1 cellular context compared by ENCODE assay signal in the genomic region with DNA sequence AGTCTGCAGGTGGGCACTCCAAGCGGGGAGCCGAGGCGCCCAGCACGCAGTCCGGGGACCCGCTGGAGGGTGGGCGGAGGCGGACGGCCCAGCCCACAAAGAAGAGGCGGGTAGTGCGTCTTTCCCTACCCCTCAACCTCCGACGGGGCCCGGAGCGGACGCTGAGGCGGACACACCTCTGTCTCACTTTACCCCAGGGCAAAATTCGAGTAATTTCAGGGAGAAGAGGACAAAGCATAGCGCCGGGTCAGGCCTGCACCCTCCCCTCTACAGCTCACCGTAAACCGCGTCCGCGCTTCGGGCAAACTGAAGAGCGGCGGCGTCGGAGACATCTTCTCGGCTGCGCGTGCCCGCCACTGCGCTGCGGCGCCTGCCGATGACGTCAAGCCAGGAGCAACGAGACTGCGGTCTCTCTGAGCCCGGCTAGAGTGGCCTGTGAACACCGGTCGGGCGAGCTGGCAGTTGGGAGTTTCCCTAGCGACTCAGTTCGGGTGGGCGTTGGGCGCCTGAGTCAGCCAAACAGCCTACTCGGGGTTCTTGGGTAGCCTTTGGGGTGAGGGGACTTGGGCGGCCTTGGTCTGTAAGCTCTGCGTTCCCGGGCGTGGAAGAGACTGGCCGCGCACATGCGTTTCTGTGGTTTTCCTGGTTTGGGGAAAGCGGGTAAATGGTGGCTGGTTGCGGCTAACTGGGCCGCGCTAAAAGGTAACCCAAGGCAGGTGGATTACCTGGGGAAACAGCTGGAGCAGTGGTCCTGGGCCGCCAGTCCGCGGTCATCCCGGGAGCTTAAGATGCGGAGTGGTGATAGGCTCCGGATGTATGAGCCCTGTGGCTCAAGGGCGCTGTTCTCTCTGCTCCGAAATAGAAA.
A peak's percentile ranks its signal among the peaks of the same experiment; 100 is the strongest.
TF ChIP-seq lines count a peak whose summit lies in the region.

A gene with protein sequence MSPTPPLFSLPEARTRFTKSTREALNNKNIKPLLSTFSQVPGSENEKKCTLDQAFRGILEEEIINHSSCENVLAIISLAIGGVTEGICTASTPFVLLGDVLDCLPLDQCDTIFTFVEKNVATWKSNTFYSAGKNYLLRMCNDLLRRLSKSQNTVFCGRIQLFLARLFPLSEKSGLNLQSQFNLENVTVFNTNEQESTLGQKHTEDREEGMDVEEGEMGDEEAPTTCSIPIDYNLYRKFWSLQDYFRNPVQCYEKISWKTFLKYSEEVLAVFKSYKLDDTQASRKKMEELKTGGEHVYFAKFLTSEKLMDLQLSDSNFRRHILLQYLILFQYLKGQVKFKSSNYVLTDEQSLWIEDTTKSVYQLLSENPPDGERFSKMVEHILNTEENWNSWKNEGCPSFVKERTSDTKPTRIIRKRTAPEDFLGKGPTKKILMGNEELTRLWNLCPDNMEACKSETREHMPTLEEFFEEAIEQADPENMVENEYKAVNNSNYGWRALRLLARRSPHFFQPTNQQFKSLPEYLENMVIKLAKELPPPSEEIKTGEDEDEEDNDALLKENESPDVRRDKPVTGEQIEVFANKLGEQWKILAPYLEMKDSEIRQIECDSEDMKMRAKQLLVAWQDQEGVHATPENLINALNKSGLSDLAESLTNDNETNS (minus strand): TSS at position 360 of the 865 bp plus-strand sequence. CDS start 28 bp downstream, at position 332.

TF ChIP-seq in K562, 482 proteins besides CTCF, POLR2A, EP300 and RAD21 (continued from another document and continues in another):
- TF ChIP-seq TEAD1 (CRISPR knock-in tag; IDR thresholded peaks at IDR 0.05) (peak; percentile 57 to 96; a peak in 3 of 4 replicates), TOE1 (IDR thresholded peaks at IDR 0.05; ENCODE audit: borderline replicate concordance) (peak; percentile 91), TOE1 (CRISPR knock-in tag; IDR thresholded peaks at IDR 0.05; ENCODE audit: borderline replicate concordance, low read depth) (peak; percentile 45; the same call in 1 of the 2 replicates), RCOR1 (IDR thresholded peaks at IDR 0.05; ENCODE audit: borderline replicate concordance in 1 of 2, low read depth in 2 of 2, low read length in 2 of 2) (peak in 1 of 2 experiments; percentile 80; a peak in 2 of 4 replicates), ZNF699 (CRISPR knock-in tag; IDR thresholded peaks at IDR 0.05; ENCODE audit: insufficient replicate concordance) (no peak), CBFA2T2 (conservative IDR thresholded peaks at IDR 0.05) (no peak), CC2D1A (IDR thresholded peaks at IDR 0.05) (peak; percentile 32; the same call in 1 of the 2 replicates), HMGN3 (IDR thresholded peaks at IDR 0.05; ENCODE audit: borderline replicate concordance, extremely low read depth, insufficient read length, low read depth, low read length) (peak; percentile 92), ZFP1 (CRISPR knock-in tag; IDR thresholded peaks at IDR 0.05) (no peak), TAF9B (IDR thresholded peaks at IDR 0.05; ENCODE audit: partially characterized antibody) (peak; percentile 94), ARID1B (IDR thresholded peaks at IDR 0.05) (peak; percentile 74), KAT8 (IDR thresholded peaks at IDR 0.05; ENCODE audit: low read depth) (no peak), ZFX (CRISPR knock-in tag; IDR thresholded peaks at IDR 0.05) (peak; percentile 97), CBFB (CRISPR knock-in tag; IDR thresholded peaks at IDR 0.05) (peak; percentile 87), ZNF589 (CRISPR knock-in tag; IDR thresholded peaks at IDR 0.05; ENCODE audit: low read depth) (0 out of 2 replicates have a peak, but pooled peaks have one; percentile 17), CBX3 (IDR thresholded peaks at IDR 0.05; ENCODE audit: borderline replicate concordance in 1 of 2, low read length in 2 of 2) (peak in 1 of 2 experiments; percentile 17; a peak in 1 of 3 replicates), MIER1 (IDR thresholded peaks at IDR 0.05; ENCODE audit: low read depth) (0 out of 2 replicates have a peak, but pooled peaks have one; percentile 26), KAT2B (IDR thresholded peaks at IDR 0.05; ENCODE audit: low read depth, low read length) (peak; percentile 72), MEF2A (IDR thresholded peaks at IDR 0.05; ENCODE audit: control insufficient read depth, low read depth, low read length) (no peak)
- TF ChIP-seq, protein P1, sequence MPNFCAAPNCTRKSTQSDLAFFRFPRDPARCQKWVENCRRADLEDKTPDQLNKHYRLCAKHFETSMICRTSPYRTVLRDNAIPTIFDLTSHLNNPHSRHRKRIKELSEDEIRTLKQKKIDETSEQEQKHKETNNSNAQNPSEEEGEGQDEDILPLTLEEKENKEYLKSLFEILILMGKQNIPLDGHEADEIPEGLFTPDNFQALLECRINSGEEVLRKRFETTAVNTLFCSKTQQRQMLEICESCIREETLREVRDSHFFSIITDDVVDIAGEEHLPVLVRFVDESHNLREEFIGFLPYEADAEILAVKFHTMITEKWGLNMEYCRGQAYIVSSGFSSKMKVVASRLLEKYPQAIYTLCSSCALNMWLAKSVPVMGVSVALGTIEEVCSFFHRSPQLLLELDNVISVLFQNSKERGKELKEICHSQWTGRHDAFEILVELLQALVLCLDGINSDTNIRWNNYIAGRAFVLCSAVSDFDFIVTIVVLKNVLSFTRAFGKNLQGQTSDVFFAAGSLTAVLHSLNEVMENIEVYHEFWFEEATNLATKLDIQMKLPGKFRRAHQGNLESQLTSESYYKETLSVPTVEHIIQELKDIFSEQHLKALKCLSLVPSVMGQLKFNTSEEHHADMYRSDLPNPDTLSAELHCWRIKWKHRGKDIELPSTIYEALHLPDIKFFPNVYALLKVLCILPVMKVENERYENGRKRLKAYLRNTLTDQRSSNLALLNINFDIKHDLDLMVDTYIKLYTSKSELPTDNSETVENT (CRISPR knock-in tag; IDR thresholded peaks at IDR 0.05), result peak; percentile 93
- TF ChIP-seq, protein P2, sequence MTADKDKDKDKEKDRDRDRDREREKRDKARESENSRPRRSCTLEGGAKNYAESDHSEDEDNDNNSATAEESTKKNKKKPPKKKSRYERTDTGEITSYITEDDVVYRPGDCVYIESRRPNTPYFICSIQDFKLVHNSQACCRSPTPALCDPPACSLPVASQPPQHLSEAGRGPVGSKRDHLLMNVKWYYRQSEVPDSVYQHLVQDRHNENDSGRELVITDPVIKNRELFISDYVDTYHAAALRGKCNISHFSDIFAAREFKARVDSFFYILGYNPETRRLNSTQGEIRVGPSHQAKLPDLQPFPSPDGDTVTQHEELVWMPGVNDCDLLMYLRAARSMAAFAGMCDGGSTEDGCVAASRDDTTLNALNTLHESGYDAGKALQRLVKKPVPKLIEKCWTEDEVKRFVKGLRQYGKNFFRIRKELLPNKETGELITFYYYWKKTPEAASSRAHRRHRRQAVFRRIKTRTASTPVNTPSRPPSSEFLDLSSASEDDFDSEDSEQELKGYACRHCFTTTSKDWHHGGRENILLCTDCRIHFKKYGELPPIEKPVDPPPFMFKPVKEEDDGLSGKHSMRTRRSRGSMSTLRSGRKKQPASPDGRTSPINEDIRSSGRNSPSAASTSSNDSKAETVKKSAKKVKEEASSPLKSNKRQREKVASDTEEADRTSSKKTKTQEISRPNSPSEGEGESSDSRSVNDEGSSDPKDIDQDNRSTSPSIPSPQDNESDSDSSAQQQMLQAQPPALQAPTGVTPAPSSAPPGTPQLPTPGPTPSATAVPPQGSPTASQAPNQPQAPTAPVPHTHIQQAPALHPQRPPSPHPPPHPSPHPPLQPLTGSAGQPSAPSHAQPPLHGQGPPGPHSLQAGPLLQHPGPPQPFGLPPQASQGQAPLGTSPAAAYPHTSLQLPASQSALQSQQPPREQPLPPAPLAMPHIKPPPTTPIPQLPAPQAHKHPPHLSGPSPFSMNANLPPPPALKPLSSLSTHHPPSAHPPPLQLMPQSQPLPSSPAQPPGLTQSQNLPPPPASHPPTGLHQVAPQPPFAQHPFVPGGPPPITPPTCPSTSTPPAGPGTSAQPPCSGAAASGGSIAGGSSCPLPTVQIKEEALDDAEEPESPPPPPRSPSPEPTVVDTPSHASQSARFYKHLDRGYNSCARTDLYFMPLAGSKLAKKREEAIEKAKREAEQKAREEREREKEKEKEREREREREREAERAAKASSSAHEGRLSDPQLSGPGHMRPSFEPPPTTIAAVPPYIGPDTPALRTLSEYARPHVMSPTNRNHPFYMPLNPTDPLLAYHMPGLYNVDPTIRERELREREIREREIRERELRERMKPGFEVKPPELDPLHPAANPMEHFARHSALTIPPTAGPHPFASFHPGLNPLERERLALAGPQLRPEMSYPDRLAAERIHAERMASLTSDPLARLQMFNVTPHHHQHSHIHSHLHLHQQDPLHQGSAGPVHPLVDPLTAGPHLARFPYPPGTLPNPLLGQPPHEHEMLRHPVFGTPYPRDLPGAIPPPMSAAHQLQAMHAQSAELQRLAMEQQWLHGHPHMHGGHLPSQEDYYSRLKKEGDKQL (CRISPR knock-in tag; IDR thresholded peaks at IDR 0.05; ENCODE audit: borderline replicate concordance), result no peak
- TF ChIP-seq, protein P3, sequence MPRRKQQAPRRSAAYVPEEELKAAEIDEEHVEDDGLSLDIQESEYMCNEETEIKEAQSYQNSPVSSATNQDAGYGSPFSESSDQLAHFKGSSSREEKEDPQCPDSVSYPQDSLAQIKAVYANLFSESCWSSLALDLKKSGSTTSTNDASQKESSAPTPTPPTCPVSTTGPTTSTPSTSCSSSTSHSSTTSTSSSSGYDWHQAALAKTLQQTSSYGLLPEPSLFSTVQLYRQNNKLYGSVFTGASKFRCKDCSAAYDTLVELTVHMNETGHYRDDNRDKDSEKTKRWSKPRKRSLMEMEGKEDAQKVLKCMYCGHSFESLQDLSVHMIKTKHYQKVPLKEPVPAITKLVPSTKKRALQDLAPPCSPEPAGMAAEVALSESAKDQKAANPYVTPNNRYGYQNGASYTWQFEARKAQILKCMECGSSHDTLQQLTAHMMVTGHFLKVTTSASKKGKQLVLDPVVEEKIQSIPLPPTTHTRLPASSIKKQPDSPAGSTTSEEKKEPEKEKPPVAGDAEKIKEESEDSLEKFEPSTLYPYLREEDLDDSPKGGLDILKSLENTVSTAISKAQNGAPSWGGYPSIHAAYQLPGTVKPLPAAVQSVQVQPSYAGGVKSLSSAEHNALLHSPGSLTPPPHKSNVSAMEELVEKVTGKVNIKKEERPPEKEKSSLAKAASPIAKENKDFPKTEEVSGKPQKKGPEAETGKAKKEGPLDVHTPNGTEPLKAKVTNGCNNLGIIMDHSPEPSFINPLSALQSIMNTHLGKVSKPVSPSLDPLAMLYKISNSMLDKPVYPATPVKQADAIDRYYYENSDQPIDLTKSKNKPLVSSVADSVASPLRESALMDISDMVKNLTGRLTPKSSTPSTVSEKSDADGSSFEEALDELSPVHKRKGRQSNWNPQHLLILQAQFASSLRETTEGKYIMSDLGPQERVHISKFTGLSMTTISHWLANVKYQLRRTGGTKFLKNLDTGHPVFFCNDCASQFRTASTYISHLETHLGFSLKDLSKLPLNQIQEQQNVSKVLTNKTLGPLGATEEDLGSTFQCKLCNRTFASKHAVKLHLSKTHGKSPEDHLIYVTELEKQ (CRISPR knock-in tag; IDR thresholded peaks at IDR 0.05), result no peak
- TF ChIP-seq, protein P4, sequence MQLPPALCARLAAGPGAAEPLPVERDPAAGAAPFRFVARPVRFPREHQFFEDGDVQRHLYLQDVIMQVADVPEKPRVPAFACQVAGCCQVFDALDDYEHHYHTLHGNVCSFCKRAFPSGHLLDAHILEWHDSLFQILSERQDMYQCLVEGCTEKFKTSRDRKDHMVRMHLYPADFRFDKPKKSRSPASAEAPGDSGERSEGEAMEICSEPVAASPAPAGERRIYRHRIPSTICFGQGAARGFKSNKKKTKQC (CRISPR knock-in tag; IDR thresholded peaks at IDR 0.05), result peak; percentile 93
- TF ChIP-seq, protein P5, sequence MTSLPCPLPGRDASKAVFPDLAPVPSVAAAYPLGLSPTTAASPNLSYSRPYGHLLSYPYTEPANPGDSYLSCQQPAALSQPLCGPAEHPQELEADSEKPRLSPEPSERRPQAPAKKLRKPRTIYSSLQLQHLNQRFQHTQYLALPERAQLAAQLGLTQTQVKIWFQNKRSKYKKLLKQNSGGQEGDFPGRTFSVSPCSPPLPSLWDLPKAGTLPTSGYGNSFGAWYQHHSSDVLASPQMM (CRISPR knock-in tag; IDR thresholded peaks at IDR 0.05), result no peak
- TF ChIP-seq, protein P6, sequence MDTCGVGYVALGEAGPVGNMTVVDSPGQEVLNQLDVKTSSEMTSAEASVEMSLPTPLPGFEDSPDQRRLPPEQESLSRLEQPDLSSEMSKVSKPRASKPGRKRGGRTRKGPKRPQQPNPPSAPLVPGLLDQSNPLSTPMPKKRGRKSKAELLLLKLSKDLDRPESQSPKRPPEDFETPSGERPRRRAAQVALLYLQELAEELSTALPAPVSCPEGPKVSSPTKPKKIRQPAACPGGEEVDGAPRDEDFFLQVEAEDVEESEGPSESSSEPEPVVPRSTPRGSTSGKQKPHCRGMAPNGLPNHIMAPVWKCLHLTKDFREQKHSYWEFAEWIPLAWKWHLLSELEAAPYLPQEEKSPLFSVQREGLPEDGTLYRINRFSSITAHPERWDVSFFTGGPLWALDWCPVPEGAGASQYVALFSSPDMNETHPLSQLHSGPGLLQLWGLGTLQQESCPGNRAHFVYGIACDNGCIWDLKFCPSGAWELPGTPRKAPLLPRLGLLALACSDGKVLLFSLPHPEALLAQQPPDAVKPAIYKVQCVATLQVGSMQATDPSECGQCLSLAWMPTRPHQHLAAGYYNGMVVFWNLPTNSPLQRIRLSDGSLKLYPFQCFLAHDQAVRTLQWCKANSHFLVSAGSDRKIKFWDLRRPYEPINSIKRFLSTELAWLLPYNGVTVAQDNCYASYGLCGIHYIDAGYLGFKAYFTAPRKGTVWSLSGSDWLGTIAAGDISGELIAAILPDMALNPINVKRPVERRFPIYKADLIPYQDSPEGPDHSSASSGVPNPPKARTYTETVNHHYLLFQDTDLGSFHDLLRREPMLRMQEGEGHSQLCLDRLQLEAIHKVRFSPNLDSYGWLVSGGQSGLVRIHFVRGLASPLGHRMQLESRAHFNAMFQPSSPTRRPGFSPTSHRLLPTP (IDR thresholded peaks at IDR 0.05; ENCODE audit: borderline replicate concordance, extremely low read depth, insufficient read length), result no peak
- TF ChIP-seq, protein P7, sequence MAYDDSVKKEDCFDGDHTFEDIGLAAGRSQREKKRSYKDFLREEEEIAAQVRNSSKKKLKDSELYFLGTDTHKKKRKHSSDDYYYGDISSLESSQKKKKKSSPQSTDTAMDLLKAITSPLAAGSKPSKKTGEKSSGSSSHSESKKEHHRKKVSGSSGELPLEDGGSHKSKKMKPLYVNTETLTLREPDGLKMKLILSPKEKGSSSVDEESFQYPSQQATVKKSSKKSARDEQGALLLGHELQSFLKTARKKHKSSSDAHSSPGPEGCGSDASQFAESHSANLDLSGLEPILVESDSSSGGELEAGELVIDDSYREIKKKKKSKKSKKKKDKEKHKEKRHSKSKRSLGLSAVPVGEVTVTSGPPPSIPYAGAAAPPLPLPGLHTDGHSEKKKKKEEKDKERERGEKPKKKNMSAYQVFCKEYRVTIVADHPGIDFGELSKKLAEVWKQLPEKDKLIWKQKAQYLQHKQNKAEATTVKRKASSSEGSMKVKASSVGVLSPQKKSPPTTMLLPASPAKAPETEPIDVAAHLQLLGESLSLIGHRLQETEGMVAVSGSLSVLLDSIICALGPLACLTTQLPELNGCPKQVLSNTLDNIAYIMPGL (CRISPR knock-in tag; IDR thresholded peaks at IDR 0.05), result peak; percentile 67; the same call in 1 of the 2 replicates
- TF ChIP-seq, protein P8, sequence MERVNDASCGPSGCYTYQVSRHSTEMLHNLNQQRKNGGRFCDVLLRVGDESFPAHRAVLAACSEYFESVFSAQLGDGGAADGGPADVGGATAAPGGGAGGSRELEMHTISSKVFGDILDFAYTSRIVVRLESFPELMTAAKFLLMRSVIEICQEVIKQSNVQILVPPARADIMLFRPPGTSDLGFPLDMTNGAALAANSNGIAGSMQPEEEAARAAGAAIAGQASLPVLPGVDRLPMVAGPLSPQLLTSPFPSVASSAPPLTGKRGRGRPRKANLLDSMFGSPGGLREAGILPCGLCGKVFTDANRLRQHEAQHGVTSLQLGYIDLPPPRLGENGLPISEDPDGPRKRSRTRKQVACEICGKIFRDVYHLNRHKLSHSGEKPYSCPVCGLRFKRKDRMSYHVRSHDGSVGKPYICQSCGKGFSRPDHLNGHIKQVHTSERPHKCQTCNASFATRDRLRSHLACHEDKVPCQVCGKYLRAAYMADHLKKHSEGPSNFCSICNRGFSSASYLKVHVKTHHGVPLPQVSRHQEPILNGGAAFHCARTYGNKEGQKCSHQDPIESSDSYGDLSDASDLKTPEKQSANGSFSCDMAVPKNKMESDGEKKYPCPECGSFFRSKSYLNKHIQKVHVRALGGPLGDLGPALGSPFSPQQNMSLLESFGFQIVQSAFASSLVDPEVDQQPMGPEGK (CRISPR knock-in tag; IDR thresholded peaks at IDR 0.05; ENCODE audit: borderline replicate concordance), result no peak
